ENCODE assay signal across 13 cellular contexts in genomic region chr7:75650671-75651070, GRCh38.
A peak's percentile ranks its signal among the peaks of the same experiment; 100 is the strongest.
DNase-seq lines count a peak whose midpoint lies in the region; ATAC-seq and TF ChIP-seq lines count a peak whose summit lies in the region.
"Had no signal": no experiment of that assay in that cellular context is flagged by ENCODE, and none has a peak within 500 bp of the region (broad histone marks: within the 10 kb centered on the region; RNA-seq: fewer than 3 reads in every experiment).

No MANE protein-coding gene starts in this region.

- H3K4me1 Mint-ChIP-seq in glutamatergic neuron (ENCODE audit: low read depth, unreplicated experiment) = peaks cover 11% of the 10 kb centered on the region
- peaks cover 4% of the 10 kb centered on the region for H3K4me1 Mint-ChIP-seq in mesothelial cell of epicardium
- H3K4me1 Mint-ChIP-seq: activated T-helper 17 cell treated with anti-CD3 and anti-CD28 coated beads, Interleukin-2, amount 50 U/mL, for 72 hours; IgD-negative memory B cell had no signal

- H3K4me3 ChIP-seq in neuronal stem cell (ENCODE audit: low read length in 2 of 2) = no peak overlapping the region
- H3K4me3 ChIP-seq: GM12878 had no signal

- H2BK15ac ChIP-seq in neuronal stem cell (ENCODE audit: low read length) = no peak overlapping the region

- no peak overlapping the region for H3K23ac ChIP-seq in neuronal stem cell (ENCODE audit: low read depth, low read length, poor library complexity)

- WGBS in neuronal stem cell (ENCODE audit: extremely low coverage in 2 of 2, insufficient read length in 2 of 2, insufficient replicate concordance in 1 of 2), 2 donors = no CpG with 5 or more reads among the region's 9 CpGs

- DNase-seq in D341Med (ENCODE audit: low spot score) (peak; percentile 84), RPMI7951 (ENCODE audit: low read depth) (peak; percentile 35), glutamatergic neuron (no peak), neuronal stem cell (ENCODE audit: low spot score) (no peak), mesothelial cell of epicardium (ENCODE audit: low spot score in 2 of 2, unreplicated experiment in 2 of 2) (no peak), SW 1271 (lab: John Stamatoyannopoulos, UW) (no peak)
- no peak for DNase-seq in stimulated activated naive CD8-positive, alpha-beta T cell treated with anti-CD3 and anti-CD28 coated beads, Interleukin-15, Interleukin-2, amounts not matched to agents 100 U/mL and 50 U/mL, for 24 hours
- no peak for DNase-seq in activated CD4-positive, alpha-beta T cell treated with anti-CD3 and anti-CD28 coated beads, Interleukin-2, amount 50 U/mL, for 4 hours

- no peak overlapping the region for H3K4me2 ChIP-seq in neuronal stem cell (ENCODE audit: insufficient read depth, low read length, poor library complexity, severe bottlenecking)

- peaks cover 15% of the 10 kb centered on the region for H3K27me3 Mint-ChIP-seq in glutamatergic neuron (ENCODE audit: unreplicated experiment)
- H3K27me3 Mint-ChIP-seq in mesothelial cell of epicardium (ENCODE audit: low read depth) = no peaks in the 10 kb centered on the region
- H3K27me3 Mint-ChIP-seq: activated T-helper 17 cell treated with anti-CD3 and anti-CD28 coated beads, Interleukin-2, amount 50 U/mL, for 72 hours; IgD-negative memory B cell had no signal

- no peak overlapping the region for H2BK12ac ChIP-seq in neuronal stem cell (ENCODE audit: low read length)

- H3K4me3 Mint-ChIP-seq in glutamatergic neuron (ENCODE audit: unreplicated experiment) (peak overlapping the region; percentile 20), mesothelial cell of epicardium (no peak overlapping the region)
- H3K4me3 Mint-ChIP-seq: activated T-helper 17 cell treated with anti-CD3 and anti-CD28 coated beads, Interleukin-2, amount 50 U/mL, for 72 hours; IgD-negative memory B cell; T-helper 1 cell treated with Interleukin-12 subunit alpha and Interleukin-12 subunit beta and Interleukin-4 antibody, amounts not matched to agents 30 μg/mL and 1 μg/mL, for 36 hours had no signal

- H3K9me3 Mint-ChIP-seq in glutamatergic neuron (ENCODE audit: unreplicated experiment) (peaks cover 18% of the 10 kb centered on the region), mesothelial cell of epicardium (peaks cover 7% of the 10 kb centered on the region)
- H3K9me3 Mint-ChIP-seq: activated T-helper 17 cell treated with anti-CD3 and anti-CD28 coated beads, Interleukin-2, amount 50 U/mL, for 72 hours; IgD-negative memory B cell; T-helper 1 cell treated with Interleukin-12 subunit alpha and Interleukin-12 subunit beta and Interleukin-4 antibody, amounts not matched to agents 30 μg/mL and 1 μg/mL, for 36 hours had no signal

- no peak overlapping the region for H3K4ac ChIP-seq in neuronal stem cell (ENCODE audit: low read length)

- peak overlapping the region; percentile 52 for H3K27ac ChIP-seq in neuronal stem cell (replicated peaks; ENCODE audit: low read length)

- H3K14ac ChIP-seq in neuronal stem cell (ENCODE audit: low read length) = no peak overlapping the region

- no peak overlapping the region for H2BK120ac ChIP-seq in neuronal stem cell (ENCODE audit: low read depth, low read length)

- no peak overlapping the region for H3K9ac ChIP-seq in neuronal stem cell (ENCODE audit: low read depth, low read length, poor library complexity)
- H3K9ac ChIP-seq: parathyroid adenoma had no signal

- H3K27ac Mint-ChIP-seq in glutamatergic neuron (ENCODE audit: unreplicated experiment) (peak overlapping the region; percentile 81), mesothelial cell of epicardium (no peak overlapping the region)
- H3K27ac Mint-ChIP-seq: activated T-helper 17 cell treated with anti-CD3 and anti-CD28 coated beads, Interleukin-2, amount 50 U/mL, for 72 hours; IgD-negative memory B cell; T-helper 1 cell treated with Interleukin-12 subunit alpha and Interleukin-12 subunit beta and Interleukin-4 antibody, amounts not matched to agents 30 μg/mL and 1 μg/mL, for 36 hours had no signal

- no peak overlapping the region for H3K18ac ChIP-seq in neuronal stem cell (ENCODE audit: low read length)

- no peak overlapping the region for H4K91ac ChIP-seq in neuronal stem cell (ENCODE audit: low read depth, low read length, poor library complexity)

- no peaks in the 10 kb centered on the region for H3K79me1 ChIP-seq in neuronal stem cell (ENCODE audit: low read depth, low read length)

- no peak overlapping the region for H4K8ac ChIP-seq in neuronal stem cell (ENCODE audit: low read depth, low read length)

- H3K36me3 Mint-ChIP-seq in glutamatergic neuron (ENCODE audit: unreplicated experiment) (no peaks in the 10 kb centered on the region), mesothelial cell of epicardium (no peaks in the 10 kb centered on the region)
- H3K36me3 Mint-ChIP-seq: IgD-negative memory B cell had no signal

- no peak overlapping the region for H2BK5ac ChIP-seq in neuronal stem cell (ENCODE audit: low read length)

- peak overlapping the region; percentile 75 for H2AFZ ChIP-seq in neuronal stem cell (ENCODE audit: low read length)

- H3K9me3 ChIP-seq in neuronal stem cell (replicated peaks in 1 of 2; ENCODE audit: control insufficient read depth in 2 of 2, insufficient read depth in 1 of 2, low read depth in 1 of 2, low read length in 2 of 2) = no peaks in the 10 kb centered on the region

- no peaks in the 10 kb centered on the region for H3K27me3 ChIP-seq in neuronal stem cell (ENCODE audit: control insufficient read depth in 3 of 3, insufficient read depth in 3 of 3, low read depth in 1 of 3, low read length in 3 of 3)

- no peak overlapping the region for H2AK5ac ChIP-seq in neuronal stem cell (ENCODE audit: low read depth, low read length)

- peaks cover 12 to 13% of the 10 kb centered on the region in 2 donors for H3K4me1 ChIP-seq in neuronal stem cell (ENCODE audit: control insufficient read depth in 2 of 2, insufficient read depth in 1 of 2, low read depth in 1 of 2, low read length in 2 of 2)

- no peak for ATAC-seq in stimulated activated naive CD8-positive, alpha-beta T cell treated with anti-CD3 and anti-CD28 coated beads, Interleukin-15, Interleukin-2, amounts not matched to agents 100 U/mL and 50 U/mL, for 24 hours
- ATAC-seq: activated T-helper 17 cell treated with anti-CD3 and anti-CD28 coated beads, Interleukin-2, amount 50 U/mL, for 72 hours; GM12878 had no signal

- TF ChIP-seq CTCF in glutamatergic neuron (IDR thresholded peaks at IDR 0.05; ENCODE audit: partially characterized antibody, unreplicated experiment) (no peak), mesothelial cell of epicardium (IDR thresholded peaks at IDR 0.05; ENCODE audit: unreplicated experiment) (no peak)

- no peaks in the 10 kb centered on the region for H3K36me3 ChIP-seq in neuronal stem cell (replicated peaks in 1 of 2; ENCODE audit: control insufficient read depth in 2 of 2, insufficient read depth in 2 of 2, low read length in 2 of 2)

Comparison
In these comparisons a context has a peak if more than half of its experiments do, and no peak if none do; other contexts are left out.
1. DNase-seq: peak in D341Med (single experiment) and RPMI7951 (single experiment); none in glutamatergic neuron (single experiment), neuronal stem cell (single experiment), mesothelial cell of epicardium (0 of 2), stimulated activated naive CD8-positive, alpha-beta T cell treated with anti-CD3 and anti-CD28 coated beads, Interleukin-15, Interleukin-2, amounts not matched to agents 100 U/mL and 50 U/mL, for 24 hours (single experiment), activated CD4-positive, alpha-beta T cell treated with anti-CD3 and anti-CD28 coated beads, Interleukin-2, amount 50 U/mL, for 4 hours (0 of 2) and SW 1271 (0 of 2).